Comparison of ENCODE assay signal across 9 cellular contexts in the genomic region with DNA sequence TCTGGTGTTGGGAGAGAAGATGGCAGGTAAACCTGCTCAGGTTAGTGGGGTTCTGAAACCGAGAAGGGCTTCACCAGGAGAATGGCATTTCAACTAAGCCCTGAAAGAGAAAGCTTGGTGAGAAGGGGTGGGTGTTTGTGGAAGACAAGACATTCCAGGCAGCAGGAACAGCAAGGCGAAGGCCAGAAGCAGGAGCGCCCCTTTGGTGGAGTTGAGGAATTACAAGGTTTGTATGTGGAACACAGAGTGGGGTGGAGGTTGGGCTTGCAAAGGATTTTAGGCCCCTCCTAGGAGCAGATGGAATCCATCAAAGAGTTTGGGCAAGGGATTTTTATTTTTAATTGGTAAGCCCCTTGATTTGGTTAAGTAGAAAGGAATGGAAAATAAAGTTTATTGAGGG. TPM values are rescaled to one million over a fixed set of nuclear protein-coding genes. Genes with fewer than 3 reads are reported as not detected.
A peak's percentile ranks its signal among the peaks of the same experiment; 100 is the strongest.
DNase-seq lines count a peak whose midpoint lies in the region; ATAC-seq, FAIRE-seq and TF ChIP-seq lines count a peak whose summit lies in the region.
"Had no signal": no experiment of that assay in that cellular context is flagged by ENCODE, and none has a peak within 500 bp of the region (broad histone marks: within the 10 kb centered on the region; RNA-seq: fewer than 3 reads in every experiment).

No MANE protein-coding gene starts in this region.

- FAIRE-seq in GM12878 (lab: Jason Lieb, UNC), result no peak

- H3K4me2 ChIP-seq in GM12878 (ENCODE audit: control insufficient read depth, insufficient read depth) (peak overlapping the region; percentile 77), neural cell (ENCODE audit: low read length) (no peak overlapping the region)

- H3K9ac ChIP-seq in GM12878 (ENCODE audit: control insufficient read depth, insufficient read depth, low read length), result peak overlapping the region; percentile 51
- H3K9ac ChIP-seq in neural cell (ENCODE audit: low read length), result no peak overlapping the region

- H3F3A ChIP-seq in neural cell (ENCODE audit: insufficient read depth, low read length, poor library complexity, severe bottlenecking), result no peaks in the 10 kb centered on the region

- peak; percentile 38 to 67 (median 54) for TF ChIP-seq CTCF in GM12878 (IDR thresholded peaks at IDR 0.05 in 2 of 3, conservative IDR thresholded peaks at IDR 0.05 in 1 of 3; ENCODE audit: control insufficient read depth in 2 of 3, extremely low read depth in 1 of 3, insufficient read depth in 1 of 3, low read depth in 3 of 3, low read length in 3 of 3)
- peak; percentile 26 for TF ChIP-seq CTCF in neural cell (IDR thresholded peaks at IDR 0.05; ENCODE audit: poor library complexity, severe bottlenecking)
- peak in 1 of 4 experiments; percentile 37 for TF ChIP-seq CTCF in uterus (IDR thresholded peaks at IDR 0.05)

- 42% methylated on average over 3 of the region's 3 CpGs for WGBS in GM12878 (ENCODE audit: insufficient coverage, insufficient replicate concordance, low lambda C conversion rate, missing lambda C conversion rate)

- intact Hi-C loops in GM12878 (cut with micrococcal nuclease; ENCODE audit: unreplicated experiment), result no loop called here
- intact Hi-C loops in uterus (cut with DNase I; ENCODE audit: low total_unique reads), result no loop called here

- no TSS peak for BruUV-seq in GM12878 (replicated peaks; lab: Mats Ljungman, UMichigan)

- H3K4me1 ChIP-seq in GM12878 (ENCODE audit: control insufficient read depth, insufficient read depth, low read length), result peaks cover 42% of the 10 kb centered on the region
- no peaks in the 10 kb centered on the region for H3K4me1 ChIP-seq in uterus

- no peaks in the 10 kb centered on the region; a peak in 1 of 4 replicates for H3K36me3 ChIP-seq in GM12878 (ENCODE audit: control insufficient read depth in 2 of 2, insufficient read depth in 2 of 2, low read length in 1 of 2)
- no peaks in the 10 kb centered on the region for H3K36me3 ChIP-seq in neural cell (ENCODE audit: insufficient read depth, low read length)
- H3K36me3 ChIP-seq in uterus, result no peaks in the 10 kb centered on the region

- H3K27me3 ChIP-seq in GM12878 (replicated peaks in 1 of 2; ENCODE audit: control insufficient read depth in 2 of 2, insufficient read depth in 2 of 2, low read length in 1 of 2), result no peaks in the 10 kb centered on the region
- H3K27me3 ChIP-seq in neural cell (ENCODE audit: insufficient read depth, low read depth, low read length), result no peaks in the 10 kb centered on the region
- H3K27me3 ChIP-seq in uterus, result no peaks in the 10 kb centered on the region

- in situ Hi-C loops in GM12878 (cut with MboI), result no loop called here

- H2AFZ ChIP-seq in GM12878 (ENCODE audit: control insufficient read depth, low read depth, low read length) (no peak overlapping the region; the same call in 1 of the 2 replicates), neural cell (ENCODE audit: low read depth, low read length) (no peak overlapping the region)

- TF ChIP-seq RAD21 in GM12878 (IDR thresholded peaks at IDR 0.05; ENCODE audit: insufficient read depth, low read depth, low read length) (no peak), neural cell (conservative IDR thresholded peaks at IDR 0.05) (no peak)

- no peak for TF ChIP-seq POLR2A in GM12878 (IDR thresholded peaks at IDR 0.05; ENCODE audit: low read depth, low read length)
- TF ChIP-seq POLR2A in uterus (IDR thresholded peaks at IDR 0.05), result no peak

- peak; percentile 64 for DNase-seq in EH (ENCODE audit: low read depth)
- DNase-seq in Kasumi-1 (lab: John Stamatoyannopoulos, UW), result peak; percentile 27 to 59
- no peak for DNase-seq in GM12878 (ENCODE audit: low read depth, low spot score)
- no peak for DNase-seq in uterus

- 0 out of 2 replicates have a peak overlapping the region, but pooled peaks have one; percentile 10 for H3K4me3 ChIP-seq in GM12878
- H3K4me3 ChIP-seq in neural cell (ENCODE audit: low read length), result no peak overlapping the region
- no peak overlapping the region for H3K4me3 ChIP-seq in uterus
- H3K4me3 ChIP-seq: lung had no signal

- H3K79me2 ChIP-seq in GM12878 (ENCODE audit: control insufficient read depth, insufficient read depth, low read length), result peaks cover 12% of the 10 kb centered on the region
- H3K79me2 ChIP-seq in neural cell (replicated peaks; ENCODE audit: insufficient read depth, low read length), result no peaks in the 10 kb centered on the region

- POLR2A ChIA-PET in GM12878 (lab: Charles Lee), result interaction anchor here (1.0 to 5.6 kb wide), 4 partner anchors 8 to 26 kb away, joined by 3 to 29 read pairs (median 4); a partner anchor contains a TSS

- no peaks in the 10 kb centered on the region for H3K9me2 ChIP-seq in neural cell (ENCODE audit: insufficient read depth, low read length)

- H3K9me3 ChIP-seq in GM12878 (replicated peaks; ENCODE audit: control insufficient read depth, insufficient read depth, low read length) (no peaks in the 10 kb centered on the region), neural cell (ENCODE audit: low read length) (no peaks in the 10 kb centered on the region), uterus (no peaks in the 10 kb centered on the region)

- no peaks in the 10 kb centered on the region for H4K20me1 ChIP-seq in GM12878 (ENCODE audit: control insufficient read depth, insufficient read depth)
- no peaks in the 10 kb centered on the region for H4K20me1 ChIP-seq in neural cell (ENCODE audit: insufficient read depth)

- RAD21 ChIA-PET in GM12878 (lab: Charles Lee; ENCODE audit: unreplicated experiment), result interaction anchor here (1.0 to 3.1 kb wide), 2 partner anchors 20 to 27 kb away, joined by 3 to 13 read pairs; a partner anchor contains a TSS

- CTCF ChIA-PET in GM12878 (lab: Yijun Ruan, JAX), result interaction anchor here (0.6 to 4.1 kb wide), 13 partner anchors 9 to 84 kb away, joined by 3 to 27 read pairs (median 3); a partner anchor contains a TSS

- SMC1A ChIA-PET in GM12878 (lab: Charles Lee; ENCODE audit: uncharacterized antibody, unreplicated experiment), result interaction anchor here (1.2 to 5.8 kb wide), 6 partner anchors 9 to 26 kb away, joined by 3 to 46 read pairs (median 6); a partner anchor contains a TSS

- H3K27ac ChIP-seq in GM12878 (ENCODE audit: control insufficient read depth, insufficient read depth) (peak overlapping the region; percentile 99), neural cell (ENCODE audit: low read length) (no peak overlapping the region), uterus (no peak overlapping the region)

- ATAC-seq in GM12878 (no peak), HG03571 (IDR thresholded peaks at IDR 0.05; ENCODE audit: unreplicated experiment) (no peak), GM21619 (IDR thresholded peaks at IDR 0.05; ENCODE audit: unreplicated experiment) (no peak), GM19463 (IDR thresholded peaks at IDR 0.05; ENCODE audit: unreplicated experiment) (no peak)

- TF ChIP-seq EP300 in GM12878 (IDR thresholded peaks at IDR 0.05; ENCODE audit: borderline replicate concordance in 1 of 2, control insufficient read depth in 1 of 2, low read depth in 2 of 2, low read length in 2 of 2) (no peak), neural cell (conservative IDR thresholded peaks at IDR 0.05; ENCODE audit: poor library complexity, severe bottlenecking) (no peak)

RNA-seq across cellular contexts. Expression of a gene that starts 24.8 kb away (rescaled TPM):
- total RNA-seq in GM12878 (2013; cell fraction: nucleolus; rRNA removed), result 28.4 and 30.8 TPM in 2 replicates
- total RNA-seq in GM12878 (2014; rRNA removed), result 31.3 and 31.8 TPM in 2 replicates
- total RNA-seq in GM12878 (2014; rRNA removed; fragmentation: Illumina TruSeq; extraction: Trizol), result 44.2 and 47.9 TPM in 2 replicates
- total RNA-seq in GM12878 (2021), result 46.2 and 46.6 TPM in 2 replicates
- polyA plus RNA-seq in GM12878 (2011; ENCODE audit: low read depth), result 17.7 TPM
- 23.5 and 25.7 TPM in 2 replicates for polyA plus RNA-seq in GM12878 (2011; rRNA removed)
- polyA plus RNA-seq in GM12878 (2011; cell fraction: cytosol; rRNA removed), result 15.8 and 16.9 TPM in 2 replicates
- 24.1 and 27.3 TPM in 2 replicates for polyA plus RNA-seq in GM12878 (2011; cell fraction: nucleus; rRNA removed)
- 26.6 and 26.9 TPM in 2 replicates for polyA plus RNA-seq in GM12878 (2012)
- 56.4 and 63.3 TPM in 2 replicates for polyA plus RNA-seq in GM12878 (2014; fragmentation: Illumina TruSeq; extraction: Trizol)
- 10 to 100 TPM; 20.1 to 24.8 TPM for polyA plus RNA-seq in GM12878 (2014; fragmentation: Nextera tagmentation; extraction: Ambion mirVana)
- 30.8 and 33.4 TPM in 2 replicates for polyA plus RNA-seq in GM12878 (2014; rRNA removed)
- 10 to 100 TPM; 57.7 to 63.6 TPM for polyA plus RNA-seq in GM12878 (2016; fragmentation: Nextera tagmentation; extraction: Ambion mirVana)
- polyA minus RNA-seq in GM12878 (2011; rRNA and poly(A)+ RNA removed), result 16.8 and 18.0 TPM in 2 replicates
- polyA minus RNA-seq in GM12878 (2011; cell fraction: cytosol; rRNA and poly(A)+ RNA removed), result 13.8 and 16.6 TPM in 2 replicates
- 8.3 and 14.5 TPM in 2 replicates for polyA minus RNA-seq in GM12878 (2011; cell fraction: nucleus; rRNA and poly(A)+ RNA removed)
- polyA plus RNA-seq in neural cell, result 20.0 and 25.7 TPM in 2 replicates
- 32.1 and 39.0 TPM in 2 replicates for polyA minus RNA-seq in neural cell
- 10 to 100 TPM in 3 of 4 donors, 1 to 10 TPM in 1; 9.7 to 35.7 (median 22.6) TPM for total RNA-seq in uterus

RNA-seq across cellular contexts. Expression of a gene that starts 26.9 kb away (rescaled TPM):
- total RNA-seq in GM12878 (2013; cell fraction: nucleolus; rRNA removed), result 191 and 232 TPM in 2 replicates
- total RNA-seq in GM12878 (2014; rRNA removed) (2,159 and 2,394 TPM in 2 replicates), GM12878 (2014; rRNA removed; fragmentation: Illumina TruSeq; extraction: Trizol) (3,824 and 3,837 TPM in 2 replicates), GM12878 (2021) (1,753 and 1,779 TPM in 2 replicates), uterus (1,000 to 10,000 TPM in 3 of 4 donors, 100 to 1,000 TPM in 1; 710 to 1,429 (median 1,220) TPM)
- polyA plus RNA-seq in GM12878 (2011; ENCODE audit: low read depth), result 9,950 TPM
- polyA plus RNA-seq in GM12878 (2011; rRNA removed) (2,789 and 3,603 TPM in 2 replicates), GM12878 (2014; fragmentation: Illumina TruSeq; extraction: Trizol) (4,611 and 5,379 TPM in 2 replicates), GM12878 (2014; fragmentation: Nextera tagmentation; extraction: Ambion mirVana) (1,000 to 10,000 TPM; 2,510 to 2,532 TPM), GM12878 (2014; rRNA removed) (3,466 and 3,676 TPM in 2 replicates), GM12878 (2016; fragmentation: Nextera tagmentation; extraction: Ambion mirVana) (1,000 to 10,000 TPM in 1 of 2 experiments, 100 to 1,000 TPM in 1; 968 to 1,082 TPM), neural cell (1,052 and 1,136 TPM in 2 replicates)
- polyA plus RNA-seq in GM12878 (2011; cell fraction: cytosol; rRNA removed), result 1,357 and 1,376 TPM in 2 replicates
- polyA plus RNA-seq in GM12878 (2011; cell fraction: nucleus; rRNA removed), result 510 and 599 TPM in 2 replicates
- polyA plus RNA-seq in GM12878 (2012), result 5,396 and 6,845 TPM in 2 replicates
- polyA minus RNA-seq in GM12878 (2011; rRNA and poly(A)+ RNA removed), result 658 and 753 TPM in 2 replicates
- 378 and 399 TPM in 2 replicates for polyA minus RNA-seq in GM12878 (2011; cell fraction: cytosol; rRNA and poly(A)+ RNA removed)
- 128 and 191 TPM in 2 replicates for polyA minus RNA-seq in GM12878 (2011; cell fraction: nucleus; rRNA and poly(A)+ RNA removed)
- polyA minus RNA-seq in neural cell, result 364 and 436 TPM in 2 replicates

RNA-seq across cellular contexts. Expression of a gene that starts 59.7 kb away (rescaled TPM):
- total RNA-seq in GM12878 (2013; cell fraction: nucleolus; rRNA removed), result 19.1 and 27.2 TPM in 2 replicates
- total RNA-seq in GM12878 (2014; rRNA removed) (75.6 and 81.1 TPM in 2 replicates), GM12878 (2014; rRNA removed; fragmentation: Illumina TruSeq; extraction: Trizol) (64.2 and 68.6 TPM in 2 replicates), GM12878 (2021) (61.7 and 65.5 TPM in 2 replicates), uterus (10 to 100 TPM; 27.4 to 59.0 (median 49.9) TPM)
- 51.3 TPM for polyA plus RNA-seq in GM12878 (2011; ENCODE audit: low read depth)
- polyA plus RNA-seq in GM12878 (2011; rRNA removed) (80.5 and 82.2 TPM in 2 replicates), GM12878 (2014; fragmentation: Illumina TruSeq; extraction: Trizol) (64.4 and 69.9 TPM in 2 replicates), GM12878 (2014; fragmentation: Nextera tagmentation; extraction: Ambion mirVana) (10 to 100 TPM; 23.7 to 43.3 TPM), GM12878 (2014; rRNA removed) (69.6 and 72.6 TPM in 2 replicates), GM12878 (2016; fragmentation: Nextera tagmentation; extraction: Ambion mirVana) (10 to 100 TPM; 64.8 to 73.2 TPM), neural cell (242 and 267 TPM in 2 replicates)
- 52.2 and 60.4 TPM in 2 replicates for polyA plus RNA-seq in GM12878 (2011; cell fraction: cytosol; rRNA removed)
- polyA plus RNA-seq in GM12878 (2011; cell fraction: nucleus; rRNA removed), result 41.3 and 41.4 TPM in 2 replicates
- polyA plus RNA-seq in GM12878 (2012), result 43.9 and 44.2 TPM in 2 replicates
- 15.8 and 23.9 TPM in 2 replicates for polyA minus RNA-seq in GM12878 (2011; rRNA and poly(A)+ RNA removed)
- polyA minus RNA-seq in GM12878 (2011; cell fraction: cytosol; rRNA and poly(A)+ RNA removed), result 7.1 and 9.4 TPM in 2 replicates
- 8.7 and 15.4 TPM in 2 replicates for polyA minus RNA-seq in GM12878 (2011; cell fraction: nucleus; rRNA and poly(A)+ RNA removed)
- polyA minus RNA-seq in neural cell, result 85.0 and 91.9 TPM in 2 replicates

Comparison
In these comparisons a context has a peak if more than half of its experiments do, and no peak if none do; other contexts are left out.
1. DNase-seq: peak in EH (single experiment) and Kasumi-1 (2 of 2); none in GM12878 (single experiment) and uterus (0 of 2).